In the genomic region with DNA sequence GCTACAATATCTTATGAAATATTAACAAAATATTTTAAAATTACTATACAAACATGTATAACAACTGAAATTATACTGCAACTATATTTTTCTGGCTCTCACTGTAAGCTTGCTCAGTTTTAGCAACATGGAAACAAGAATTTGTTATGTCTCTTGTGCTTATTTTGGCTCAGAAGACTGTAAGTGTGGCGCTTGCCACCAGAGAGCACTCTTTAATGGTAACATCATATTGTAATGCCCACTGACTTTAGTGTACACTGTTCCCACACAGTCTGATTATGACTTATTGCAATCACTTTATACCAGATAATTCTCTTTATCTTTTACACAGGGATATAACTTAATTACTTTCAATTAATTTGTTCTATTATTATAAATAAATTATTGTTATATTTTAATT, we compare ENCODE assay signal across 8 cellular contexts.
DNase-seq lines count a peak whose midpoint lies in the region; ATAC-seq and TF ChIP-seq lines count a peak whose summit lies in the region.
"Had no signal": no experiment of that assay in that cellular context is flagged by ENCODE, and none has a peak within 500 bp of the region (broad histone marks: within the 10 kb centered on the region; RNA-seq: fewer than 3 reads in every experiment).

No MANE protein-coding gene starts in this region.

- ATAC-seq in GM18511 (IDR thresholded peaks at IDR 0.05; ENCODE audit: unreplicated experiment) (peak; percentile 79), HG03159 (IDR thresholded peaks at IDR 0.05; ENCODE audit: unreplicated experiment) (peak; percentile 70), gastrocnemius medialis (no peak)
- no peak for ATAC-seq in natural killer cell treated with Interleukin-12 subunit alpha and Interleukin-12 subunit beta and Interleukin-15 and Interleukin-18, amount 100 ng/mL, for 72 hours

- no peaks in the 10 kb centered on the region for H3K79me2 ChIP-seq in OCI-LY3 (ENCODE audit: low read length)

- H4K20me1 ChIP-seq in OCI-LY3 (ENCODE audit: insufficient read depth, low read length) = no peaks in the 10 kb centered on the region

- no peak for TF ChIP-seq POLR2A in gastrocnemius medialis (IDR thresholded peaks at IDR 0.05)

- in situ Hi-C loops in gastrocnemius medialis (cut with MboI; ENCODE audit: low sequenced_read_pairs in 4 of 4) = no loop called here

- no peak overlapping the region for H3K27ac Mint-ChIP-seq in natural killer cell treated with Interleukin-12 subunit alpha and Interleukin-12 subunit beta and Interleukin-15 and Interleukin-18, amount 100 ng/mL, for 72 hours
- H3K27ac Mint-ChIP-seq: activated B cell treated with CpG ODN at 0.5 μM for 24 hours had no signal

- no peaks in the 10 kb centered on the region for H3K27me3 Mint-ChIP-seq in natural killer cell treated with Interleukin-12 subunit alpha and Interleukin-12 subunit beta and Interleukin-15 and Interleukin-18, amount 100 ng/mL, for 72 hours
- H3K27me3 Mint-ChIP-seq: activated B cell treated with CpG ODN at 0.5 μM for 24 hours had no signal

- DNase-seq in glomerular endothelial cell (ENCODE audit: extremely low read depth, low read depth, low spot score) (peak; percentile 25), gastrocnemius medialis (no peak), cerebellar nuclear complex (lab: John Stamatoyannopoulos, UW) (no peak)
- no peak for DNase-seq in natural killer cell treated with Interleukin-12 subunit alpha and Interleukin-12 subunit beta and Interleukin-15 and Interleukin-18, amount 100 ng/mL, for 72 hours (ENCODE audit: low spot score)
- DNase-seq: activated B cell treated with CpG ODN at 0.5 μM for 24 hours had no signal

- H3K9me3 ChIP-seq in OCI-LY3 (ENCODE audit: insufficient read depth, low read length) (no peaks in the 10 kb centered on the region), gastrocnemius medialis (no peaks in the 10 kb centered on the region)

- no peak overlapping the region for H3K4me3 ChIP-seq in OCI-LY3 (ENCODE audit: low read length)
- no peak overlapping the region for H3K4me3 ChIP-seq in gastrocnemius medialis

- H3K36me3 Mint-ChIP-seq in natural killer cell treated with Interleukin-12 subunit alpha and Interleukin-12 subunit beta and Interleukin-15 and Interleukin-18, amount 100 ng/mL, for 72 hours = peaks cover 4% of the 10 kb centered on the region

- H2AFZ ChIP-seq in OCI-LY3 (ENCODE audit: low read depth, low read length) = no peak overlapping the region

- H3K4me1 ChIP-seq in OCI-LY3 (ENCODE audit: low read length) (no peaks in the 10 kb centered on the region), gastrocnemius medialis (no peaks in the 10 kb centered on the region)

- H3K4me1 Mint-ChIP-seq in natural killer cell treated with Interleukin-12 subunit alpha and Interleukin-12 subunit beta and Interleukin-15 and Interleukin-18, amount 100 ng/mL, for 72 hours (ENCODE audit: low read depth in 2 of 2) = no peaks in the 10 kb centered on the region
- H3K4me1 Mint-ChIP-seq: activated B cell treated with CpG ODN at 0.5 μM for 24 hours had no signal

- H3K27ac ChIP-seq in OCI-LY3 (ENCODE audit: low read length) (no peak overlapping the region), gastrocnemius medialis (no peak overlapping the region)

- peaks cover 3% of the 10 kb centered on the region for H3K9me3 Mint-ChIP-seq in natural killer cell treated with Interleukin-12 subunit alpha and Interleukin-12 subunit beta and Interleukin-15 and Interleukin-18, amount 100 ng/mL, for 72 hours
- H3K9me3 Mint-ChIP-seq: activated B cell treated with CpG ODN at 0.5 μM for 24 hours had no signal

- H3K4me2 ChIP-seq in OCI-LY3 (ENCODE audit: low read length) = no peak overlapping the region

- no peaks in the 10 kb centered on the region for H3K27me3 ChIP-seq in OCI-LY3 (ENCODE audit: low read depth, low read length)
- no peaks in the 10 kb centered on the region for H3K27me3 ChIP-seq in gastrocnemius medialis

- no peak overlapping the region for H3K9ac ChIP-seq in OCI-LY3 (ENCODE audit: low read length)

- no peak overlapping the region for H3K4me3 Mint-ChIP-seq in natural killer cell treated with Interleukin-12 subunit alpha and Interleukin-12 subunit beta and Interleukin-15 and Interleukin-18, amount 100 ng/mL, for 72 hours
- H3K4me3 Mint-ChIP-seq: activated B cell treated with CpG ODN at 0.5 μM for 24 hours had no signal

- intact Hi-C loops in gastrocnemius medialis (cut with DNase I; ENCODE audit: low total_unique reads) = no loop called here

- TF ChIP-seq CTCF in OCI-LY3 (IDR thresholded peaks at IDR 0.05; ENCODE audit: low read depth, low read length) (peak; percentile 57), gastrocnemius medialis (IDR thresholded peaks at IDR 0.05 in 4 of 5, conservative IDR thresholded peaks at IDR 0.05 in 1 of 5) (no peak)

- H3K36me3 ChIP-seq in OCI-LY3 (replicated peaks; ENCODE audit: low read depth, low read length) = no peaks in the 10 kb centered on the region
- no peaks in the 10 kb centered on the region for H3K36me3 ChIP-seq in gastrocnemius medialis

Comparison
In these comparisons a context has a peak if more than half of its experiments do, and no peak if none do; other contexts are left out.
1. ATAC-seq: peak in GM18511 (single experiment) and HG03159 (single experiment); none in gastrocnemius medialis (0 of 2) and natural killer cell treated with Interleukin-12 subunit alpha and Interleukin-12 subunit beta and Interleukin-15 and Interleukin-18, amount 100 ng/mL, for 72 hours (0 of 2).